1 cellular context compared by ENCODE assay signal in genomic region chr11:65554842-65555395, GRCh38.
TF ChIP-seq lines count a peak whose summit lies in the region.

No MANE protein-coding gene starts in this region.

TF ChIP-seq in HepG2, 621 proteins besides CTCF, POLR2A, EP300 and RAD21:
- no peak for TF ChIP-seq TBX2 (CRISPR knock-in tag; IDR thresholded peaks at IDR 0.05; ENCODE audit: borderline replicate concordance)
- TF ChIP-seq ZFAT (CRISPR knock-in tag; conservative IDR thresholded peaks at IDR 0.05): no peak
- TF ChIP-seq ZBTB39 (CRISPR knock-in tag; IDR thresholded peaks at IDR 0.05): no peak
- no peak for TF ChIP-seq SMAD1 (CRISPR knock-in tag; IDR thresholded peaks at IDR 0.05; ENCODE audit: borderline replicate concordance, low read depth)
- TF ChIP-seq HDAC6 (IDR thresholded peaks at IDR 0.05; ENCODE audit: low read depth, low read length): no peak
- no peak for TF ChIP-seq ZNF891 (CRISPR knock-in tag; IDR thresholded peaks at IDR 0.05)
- no peak for TF ChIP-seq KDM5B (CRISPR knock-in tag; IDR thresholded peaks at IDR 0.05; ENCODE audit: borderline replicate concordance)
- TF ChIP-seq ZNF776 (CRISPR knock-in tag; IDR thresholded peaks at IDR 0.05): no peak
- no peak for TF ChIP-seq ZBTB14 (CRISPR knock-in tag; IDR thresholded peaks at IDR 0.05)
- no peak for TF ChIP-seq HNRNPK (IDR thresholded peaks at IDR 0.05; ENCODE audit: low read depth, low read length, poor library complexity, severe bottlenecking)
- no peak for TF ChIP-seq ATF5 (CRISPR knock-in tag; IDR thresholded peaks at IDR 0.05; ENCODE audit: low read depth)
- TF ChIP-seq PCBP1 (IDR thresholded peaks at IDR 0.05; ENCODE audit: borderline replicate concordance, low read depth, low read length): no peak
- TF ChIP-seq SRSF1 (optimal IDR thresholded peaks at IDR 0.05; ENCODE audit: low read depth, low read length): no peak
- TF ChIP-seq FOSL1 (CRISPR knock-in tag; IDR thresholded peaks at IDR 0.05; ENCODE audit: borderline replicate concordance): no peak
- no peak for TF ChIP-seq MLXIP (CRISPR knock-in tag; IDR thresholded peaks at IDR 0.05; ENCODE audit: borderline replicate concordance)
- TF ChIP-seq XRCC5 (optimal IDR thresholded peaks at IDR 0.05; ENCODE audit: low read length): no peak
- no peak for TF ChIP-seq GABPB1 (CRISPR knock-in tag; IDR thresholded peaks at IDR 0.05)
- no peak for TF ChIP-seq GTF2F1 (IDR thresholded peaks at IDR 0.05; ENCODE audit: low read length)
